Comparison of ENCODE assay signal across 24 cellular contexts in genomic region chrX:122004127-122004526, GRCh38.
DNase-seq lines count a peak whose midpoint lies in the region; ATAC-seq and TF ChIP-seq lines count a peak whose summit lies in the region.
"Had no signal": no experiment of that assay in that cellular context is flagged by ENCODE, and none has a peak within 500 bp of the region (broad histone marks: within the 10 kb centered on the region; RNA-seq: fewer than 3 reads in every experiment).

No MANE protein-coding gene starts in this region.

- H2BK15ac ChIP-seq in mesenchymal stem cell (ENCODE audit: low read depth, poor library complexity, severe bottlenecking), result no peak overlapping the region

- H3K4me3 Mint-ChIP-seq in WTC11, result no peak overlapping the region
- H3K4me3 Mint-ChIP-seq in neural progenitor cell, result no peak overlapping the region
- no peak overlapping the region for H3K4me3 Mint-ChIP-seq in nephron progenitor cell
- H3K4me3 Mint-ChIP-seq: CD14-positive monocyte; CD4-positive, alpha-beta T cell; CD8-positive, alpha-beta memory T cell; HFFc6 had no signal

- no peak overlapping the region for H3K4ac ChIP-seq in mesenchymal stem cell (ENCODE audit: low read depth in 1 of 2, low read length in 2 of 2)

- H3K4me3 ChIP-seq in neural progenitor cell, result no peak overlapping the region
- H3K4me3 ChIP-seq in mesenchymal stem cell (ENCODE audit: insufficient read depth in 1 of 2, low read depth in 1 of 2, low read length in 2 of 2), result no peak overlapping the region
- H3K4me3 ChIP-seq: A549; BLaER1 treated with 17β-estradiol and CSF1 and Interleukin-3, amounts not matched to agents 10 nM and 100 nM; HAP-1 had no signal

- TF ChIP-seq CTCF in WTC11 (IDR thresholded peaks at IDR 0.05), result no peak
- TF ChIP-seq CTCF in neural progenitor cell (IDR thresholded peaks at IDR 0.05), result no peak
- no peak for TF ChIP-seq CTCF in nephron progenitor cell (IDR thresholded peaks at IDR 0.05)

- H3K27me3 Mint-ChIP-seq in WTC11 (ENCODE audit: low read depth) (no peaks in the 10 kb centered on the region), neural progenitor cell (ENCODE audit: insufficient read depth, low read depth) (no peaks in the 10 kb centered on the region), nephron progenitor cell (ENCODE audit: low read depth, poor library complexity) (no peaks in the 10 kb centered on the region)
- H3K27me3 Mint-ChIP-seq: CD4-positive, alpha-beta T cell; CD8-positive, alpha-beta memory T cell had no signal

- H3K4me1 Mint-ChIP-seq in WTC11, result no peaks in the 10 kb centered on the region
- H3K4me1 Mint-ChIP-seq in neural progenitor cell, result no peaks in the 10 kb centered on the region
- no peaks in the 10 kb centered on the region for H3K4me1 Mint-ChIP-seq in nephron progenitor cell
- H3K4me1 Mint-ChIP-seq: CD14-positive monocyte; CD8-positive, alpha-beta memory T cell had no signal

- 80% methylated on average over 9 of the region's 10 CpGs for WGBS in mesenchymal stem cell

- no peaks in the 10 kb centered on the region for H3K27me3 ChIP-seq in neural progenitor cell
- H3K27me3 ChIP-seq in mesenchymal stem cell (ENCODE audit: control insufficient read depth in 1 of 2, insufficient read depth in 1 of 2, low read length in 2 of 2), result no peaks in the 10 kb centered on the region
- H3K27me3 ChIP-seq: BE2C had no signal

- no peaks in the 10 kb centered on the region for H3K79me1 ChIP-seq in mesenchymal stem cell (replicated peaks; ENCODE audit: low read length, poor library complexity, severe bottlenecking)

- no peak overlapping the region for H3K27ac ChIP-seq in neural progenitor cell
- no peak overlapping the region for H3K27ac ChIP-seq in mesenchymal stem cell (ENCODE audit: low read length, poor library complexity, severe bottlenecking)
- H3K27ac ChIP-seq: A549; BLaER1 treated with 17β-estradiol and CSF1 and Interleukin-3, amounts not matched to agents 10 nM and 100 nM had no signal

- no peak overlapping the region for H4K91ac ChIP-seq in mesenchymal stem cell (ENCODE audit: low read length)

- H3K36me3 Mint-ChIP-seq in WTC11, result no peaks in the 10 kb centered on the region
- no peaks in the 10 kb centered on the region for H3K36me3 Mint-ChIP-seq in neural progenitor cell
- H3K36me3 Mint-ChIP-seq in nephron progenitor cell (ENCODE audit: low read depth), result no peaks in the 10 kb centered on the region
- H3K36me3 Mint-ChIP-seq: CD14-positive monocyte; CD8-positive, alpha-beta memory T cell had no signal

- H3F3A ChIP-seq in neural progenitor cell (ENCODE audit: low read depth), result no peaks in the 10 kb centered on the region

- H3K9ac ChIP-seq in neural progenitor cell, result no peak overlapping the region
- H3K9ac ChIP-seq in mesenchymal stem cell (ENCODE audit: low read length), result no peak overlapping the region
- H3K9ac ChIP-seq: BLaER1 treated with 17β-estradiol and CSF1 and Interleukin-3, amounts not matched to agents 10 nM and 100 nM had no signal

- H3K23ac ChIP-seq in mesenchymal stem cell (ENCODE audit: low read length in 2 of 2), result no peak overlapping the region

- no peaks in the 10 kb centered on the region for H3K79me2 ChIP-seq in neural progenitor cell (ENCODE audit: low read depth)

- DNase-seq in UCSD-AML1 (lab: John Stamatoyannopoulos, UW; ENCODE audit: unreplicated experiment), result peak; percentile 4
- peak; percentile 7 for DNase-seq in WTC11 (ENCODE audit: low spot score)
- peak; percentile 17 for DNase-seq in iPS-NIHi7 (ENCODE audit: extremely low spot score)
- DNase-seq in neural progenitor cell (ENCODE audit: low spot score), result peak; percentile 52
- DNase-seq in COLO829 (ENCODE audit: low spot score), result no peak
- no peak for DNase-seq in nephron progenitor cell
- DNase-seq in mesenchymal stem cell, result no peak
- DNase-seq: 8988T; ACHN; AML-193; BE2C; Calu3; CD4-positive, alpha-beta T cell; CD8-positive, alpha-beta memory T cell; COR-L47; DMS53; DMS79 treated with DMSO at 0.1 percent for 48 hours; GF-D8; GOT3; HFFc6 had no signal

- H3K36me3 ChIP-seq in neural progenitor cell (no peaks in the 10 kb centered on the region), mesenchymal stem cell (ENCODE audit: control insufficient read depth in 1 of 2, insufficient read depth in 2 of 2, low read depth in 1 of 2, low read length in 2 of 2) (no peaks in the 10 kb centered on the region)
- H3K36me3 ChIP-seq: BE2C; BLaER1 treated with 17β-estradiol and CSF1 and Interleukin-3, amounts not matched to agents 10 nM and 100 nM; HAP-1 had no signal

- no peaks in the 10 kb centered on the region for H3K9me3 ChIP-seq in neural progenitor cell (ENCODE audit: low read depth)
- peaks cover 4% of the 10 kb centered on the region for H3K9me3 ChIP-seq in mesenchymal stem cell (ENCODE audit: control insufficient read depth, low read length)
- H3K9me3 ChIP-seq: A549, BE2C, HAP-1 had no signal

- H3K18ac ChIP-seq in mesenchymal stem cell (ENCODE audit: low read depth in 1 of 2, low read length in 2 of 2), result no peak overlapping the region

- no peak overlapping the region for H2BK120ac ChIP-seq in mesenchymal stem cell (ENCODE audit: low read depth, low read length)

- CTCF ChIA-PET in WTC11 (lab: Charles Lee), result no interaction called here

- no peak overlapping the region for H2AK5ac ChIP-seq in mesenchymal stem cell (ENCODE audit: low read length, severe bottlenecking)

- no peaks in the 10 kb centered on the region for H3K9me3 Mint-ChIP-seq in WTC11
- peaks cover under 1% of the 10 kb centered on the region for H3K9me3 Mint-ChIP-seq in neural progenitor cell
- H3K9me3 Mint-ChIP-seq in nephron progenitor cell, result peaks cover 35% of the 10 kb centered on the region
- H3K9me3 Mint-ChIP-seq: CD4-positive, alpha-beta T cell; HFFc6 had no signal

- no peak for ATAC-seq in WTC11
- ATAC-seq: A549 had no signal

- H2AFZ ChIP-seq in neural progenitor cell (replicated peaks), result no peak overlapping the region
- no peak overlapping the region for H2AFZ ChIP-seq in mesenchymal stem cell (ENCODE audit: low read depth, low read length)

- POLR2A ChIA-PET in WTC11 (lab: Charles Lee), result no interaction called here

- no peak overlapping the region for H2BK12ac ChIP-seq in mesenchymal stem cell (ENCODE audit: low read length in 2 of 2)

- H4K8ac ChIP-seq in mesenchymal stem cell (ENCODE audit: low read length), result no peak overlapping the region

- H3K27ac Mint-ChIP-seq in WTC11 (no peak overlapping the region), neural progenitor cell (no peak overlapping the region), nephron progenitor cell (no peak overlapping the region)
- H3K27ac Mint-ChIP-seq: CD14-positive monocyte; CD4-positive, alpha-beta T cell; CD8-positive, alpha-beta memory T cell; HFFc6 had no signal

- no peak overlapping the region for H3K14ac ChIP-seq in mesenchymal stem cell (ENCODE audit: low read length in 2 of 2)

- H2BK5ac ChIP-seq in mesenchymal stem cell (ENCODE audit: low read depth, low read length, poor library complexity, severe bottlenecking), result no peak overlapping the region

- H3K4me2 ChIP-seq in neural progenitor cell (no peak overlapping the region), mesenchymal stem cell (ENCODE audit: low read length, poor library complexity, severe bottlenecking) (no peak overlapping the region)
- H3K4me2 ChIP-seq: A549; BLaER1 treated with 17β-estradiol and CSF1 and Interleukin-3, amounts not matched to agents 10 nM and 100 nM had no signal

- H3K4me1 ChIP-seq in neural progenitor cell (no peaks in the 10 kb centered on the region), mesenchymal stem cell (ENCODE audit: control insufficient read depth, insufficient read depth, low read depth, low read length) (no peaks in the 10 kb centered on the region)
- H3K4me1 ChIP-seq: A549; BE2C; BLaER1 treated with 17β-estradiol and CSF1 and Interleukin-3, amounts not matched to agents 10 nM and 100 nM; HAP-1 had no signal

- no peaks in the 10 kb centered on the region for H4K20me1 ChIP-seq in neural progenitor cell (ENCODE audit: low read depth)
- H4K20me1 ChIP-seq: BLaER1 treated with 17β-estradiol and CSF1 and Interleukin-3, amounts not matched to agents 10 nM and 100 nM had no signal

TF ChIP-seq in WTC11, 78 proteins besides CTCF, POLR2A, EP300 and RAD21 (continues in another document):
- TF ChIP-seq ZNF423 (CRISPR knock-in tag; IDR thresholded peaks at IDR 0.05) (no peak), ATF6 (CRISPR knock-in tag; IDR thresholded peaks at IDR 0.05) (no peak), MAX (CRISPR knock-in tag; IDR thresholded peaks at IDR 0.05) (no peak), FOXP1 (CRISPR knock-in tag; IDR thresholded peaks at IDR 0.05; ENCODE audit: borderline replicate concordance) (no peak), JUN (CRISPR knock-in tag; IDR thresholded peaks at IDR 0.05) (no peak), ZNF671 (CRISPR knock-in tag; IDR thresholded peaks at IDR 0.05) (no peak), IRF1 (CRISPR knock-in tag; IDR thresholded peaks at IDR 0.05) (no peak), ZNF263 (CRISPR knock-in tag; IDR thresholded peaks at IDR 0.05; ENCODE audit: low read depth) (no peak)

Comparison
In these comparisons a context has a peak if more than half of its experiments do, and no peak if none do; other contexts are left out.
1. DNase-seq: peak in UCSD-AML1 (single experiment), WTC11 (single experiment), iPS-NIHi7 (single experiment) and neural progenitor cell (single experiment); none in COLO829 (single experiment), nephron progenitor cell (single experiment) and mesenchymal stem cell (single experiment).